Comparison of ENCODE assay signal across 8 cellular contexts in genomic region chr20:36506253-36506652, GRCh38. TPM values are rescaled to one million over a fixed set of nuclear protein-coding genes. Genes with fewer than 3 reads are reported as not detected.
A peak's percentile ranks its signal among the peaks of the same experiment; 100 is the strongest.
DNase-seq lines count a peak whose midpoint lies in the region; ATAC-seq, FAIRE-seq and TF ChIP-seq lines count a peak whose summit lies in the region.
"Had no signal": no experiment of that assay in that cellular context is flagged by ENCODE, and none has a peak within 500 bp of the region (broad histone marks: within the 10 kb centered on the region; RNA-seq: fewer than 3 reads in every experiment).

No MANE protein-coding gene starts in this region.

- TF ChIP-seq CTCF in D721Med (IDR thresholded peaks at IDR 0.05; ENCODE audit: insufficient read depth, missing control alignments) = peak; percentile 40
- peak; percentile 55 for TF ChIP-seq CTCF in SU-DHL-6 (IDR thresholded peaks at IDR 0.05; ENCODE audit: insufficient read depth, low read length, poor library complexity, severe bottlenecking)
- peak in 2 of 3 experiments; percentile 16 to 33 for TF ChIP-seq CTCF in keratinocyte (optimal IDR thresholded peaks at IDR 0.05 in 1 of 3, IDR thresholded peaks at IDR 0.05 in 1 of 3, conservative IDR thresholded peaks at IDR 0.05 in 1 of 3; ENCODE audit: extremely low read depth in 1 of 3, insufficient read depth in 2 of 3, low read length in 3 of 3)
- no peak for TF ChIP-seq CTCF in vagina (IDR thresholded peaks at IDR 0.05)

- CTCF ChIA-PET in HEK293T (lab: Yijun Ruan, JAX) = interaction anchor here (0.6 to 0.9 kb wide), 4 partner anchors 12 to 115 kb away, joined by 3 to 6 read pairs (median 3); no protein-coding TSS in a partner anchor

- H3K9me2 ChIP-seq in SU-DHL-6 (replicated peaks; ENCODE audit: insufficient read depth, low read length) = no peaks in the 10 kb centered on the region

- H3K4me2 ChIP-seq in SU-DHL-6 (ENCODE audit: low read depth, low read length, poor library complexity, severe bottlenecking) (no peak overlapping the region), keratinocyte (ENCODE audit: control insufficient read depth, extremely low read depth, insufficient read depth, low read depth, low read length) (no peak overlapping the region)

- dilution Hi-C loops in keratinocyte (cut with MboI; ENCODE audit: extremely low pct_ligation_motif_present, low sequenced_read_pairs) = no loop called here

- TF ChIP-seq POLR2A in vagina (IDR thresholded peaks at IDR 0.05) = no peak

- DNase-seq in D721Med (ENCODE audit: insufficient read length, low spot score) (no peak), HEK293T (ENCODE audit: extremely low spot score) (peak; percentile 28), keratinocyte (ENCODE audit: low read depth, low spot score) (no peak), vagina (ENCODE audit: extremely low spot score in 2 of 2) (no peak), head of caudate nucleus (no peak)

- H2AFZ ChIP-seq in SU-DHL-6 (ENCODE audit: low read depth, low read length, severe bottlenecking) = no peak overlapping the region
- no peak overlapping the region for H2AFZ ChIP-seq in keratinocyte (ENCODE audit: control insufficient read depth, low read length)

- H3K9me3 ChIP-seq in SU-DHL-6 (ENCODE audit: insufficient read depth, low read length) (no peaks in the 10 kb centered on the region), keratinocyte (ENCODE audit: control insufficient read depth, low read depth, low read length) (no peaks in the 10 kb centered on the region), vagina (no peaks in the 10 kb centered on the region)
- H3K9me3 ChIP-seq: ascending aorta had no signal

- ATAC-seq in GM19455 (IDR thresholded peaks at IDR 0.05; ENCODE audit: unreplicated experiment) = no peak

- no peak for FAIRE-seq in D721Med (lab: Jason Lieb, UNC)
- no peak for FAIRE-seq in keratinocyte (lab: Jason Lieb, UNC)

- POLR2A ChIA-PET in HEK293T (lab: Yijun Ruan, JAX) = no interaction called here

- intact Hi-C loops in vagina (cut with DNase I) (no loop called here), head of caudate nucleus (cut with DNase I) (no loop called here)

- H3K27ac ChIP-seq in SU-DHL-6 (ENCODE audit: low read depth, low read length) (no peak overlapping the region), keratinocyte (ENCODE audit: control insufficient read depth, insufficient read depth, low read length) (no peak overlapping the region), vagina (no peak overlapping the region)
- H3K27ac ChIP-seq: ascending aorta had no signal

- H3K79me2 ChIP-seq in SU-DHL-6 (ENCODE audit: insufficient read depth, low read length) = no peaks in the 10 kb centered on the region
- no peaks in the 10 kb centered on the region for H3K79me2 ChIP-seq in keratinocyte (ENCODE audit: control insufficient read depth, insufficient read depth, low read length)

- no peaks in the 10 kb centered on the region for H3F3A ChIP-seq in SU-DHL-6 (ENCODE audit: insufficient read depth)

- no peak overlapping the region for H3K4me3 ChIP-seq in SU-DHL-6 (ENCODE audit: insufficient read depth, low read length, poor library complexity, severe bottlenecking)
- H3K4me3 ChIP-seq in keratinocyte (ENCODE audit: control insufficient read depth in 2 of 3, extremely low read depth in 1 of 3, insufficient read depth in 2 of 3, low read depth in 1 of 3, low read length in 3 of 3) = no peak overlapping the region
- H3K4me3 ChIP-seq in vagina = no peak overlapping the region
- H3K4me3 ChIP-seq: ascending aorta had no signal

- H3K36me3 ChIP-seq in SU-DHL-6 (ENCODE audit: low read length) = no peaks in the 10 kb centered on the region
- peaks cover 10 to 15% of the 10 kb centered on the region in 2 experiments for H3K36me3 ChIP-seq in keratinocyte (ENCODE audit: control insufficient read depth in 2 of 2, extremely low read depth in 1 of 2, insufficient read depth in 2 of 2, low read length in 2 of 2)
- H3K36me3 ChIP-seq in vagina = peaks cover 0 to 65% of the 10 kb centered on the region in 2 donors

- H3K4me1 ChIP-seq in keratinocyte (ENCODE audit: control insufficient read depth, extremely low read depth, insufficient read depth, low read length) (peaks cover 5% of the 10 kb centered on the region), vagina (no peaks in the 10 kb centered on the region)
- H3K4me1 ChIP-seq: ascending aorta had no signal

- H3K9ac ChIP-seq in SU-DHL-6 (ENCODE audit: low read length) (no peak overlapping the region), keratinocyte (ENCODE audit: control insufficient read depth, extremely low read depth, insufficient read depth, low read length) (no peak overlapping the region)

- no peaks in the 10 kb centered on the region for H4K20me1 ChIP-seq in SU-DHL-6 (ENCODE audit: low read depth, low read length)
- H4K20me1 ChIP-seq in keratinocyte (ENCODE audit: control insufficient read depth, extremely low read depth, insufficient read depth, low read length) = no peaks in the 10 kb centered on the region

- H3K27me3 ChIP-seq in SU-DHL-6 (ENCODE audit: low read length) (no peaks in the 10 kb centered on the region), keratinocyte (ENCODE audit: control insufficient read depth, extremely low read depth, insufficient read depth, low read length) (no peaks in the 10 kb centered on the region), vagina (no peaks in the 10 kb centered on the region)
- H3K27me3 ChIP-seq: ascending aorta had no signal

- H3K9me1 ChIP-seq in keratinocyte (ENCODE audit: control insufficient read depth, extremely low read depth, insufficient read depth, low read length) = no peaks in the 10 kb centered on the region

TF ChIP-seq in HEK293T, 16 proteins besides CTCF, POLR2A, EP300 and RAD21:
- TF ChIP-seq PKNOX1 (IDR thresholded peaks at IDR 0.05) = no peak
- no peak for TF ChIP-seq FOXA1 (IDR thresholded peaks at IDR 0.05)
- no peak for TF ChIP-seq L3MBTL2 (conservative IDR thresholded peaks at IDR 0.05)
- no peak for TF ChIP-seq TARDBP (IDR thresholded peaks at IDR 0.05)
- no peak for TF ChIP-seq LEF1 (IDR thresholded peaks at IDR 0.05; ENCODE audit: borderline replicate concordance)
- no peak for TF ChIP-seq ARNT (IDR thresholded peaks at IDR 0.05)
- no peak for TF ChIP-seq FOXK2 (IDR thresholded peaks at IDR 0.05)
- no peak for TF ChIP-seq CTBP1 (IDR thresholded peaks at IDR 0.05; ENCODE audit: borderline replicate concordance)
- TF ChIP-seq ZNF384 (IDR thresholded peaks at IDR 0.05) = no peak
- TF ChIP-seq ELF4 (IDR thresholded peaks at IDR 0.05) = no peak
TF ChIP-seq in HEK293T: peak in this region for 0.

RNA-seq across cellular contexts. Expression of gene MYL9, which starts 35.1 kb away (rescaled TPM):
- 1.7 to 5.2 TPM (median 2.8 TPM) in 3 replicates for polyA plus RNA-seq in keratinocyte
- polyA plus RNA-seq in keratinocyte (2011; ENCODE audit: low read depth) = 0.12 TPM
- polyA plus RNA-seq in keratinocyte (2011; cell fraction: cytosol; rRNA removed) = 9.3 and 14.5 TPM in 2 replicates
- 4.0 and 7.9 TPM in 2 replicates for polyA plus RNA-seq in keratinocyte (2011; cell fraction: nucleus; rRNA removed)
- polyA plus RNA-seq in keratinocyte (2012; ENCODE audit: low replicate concordance) = 6.3 and 7.3 TPM in 2 replicates
- 3.2 to 6.9 TPM (median 4.8 TPM) in 3 replicates for polyA minus RNA-seq in keratinocyte
- polyA minus RNA-seq in keratinocyte (2011; cell fraction: cytosol; rRNA and poly(A)+ RNA removed) = 19.0 TPM
- 1.5 and 3.2 TPM in 2 replicates for polyA minus RNA-seq in keratinocyte (2011; cell fraction: nucleus; rRNA and poly(A)+ RNA removed)
- total RNA-seq in vagina = 246 TPM

Comparison
In these comparisons a context has a peak if more than half of its experiments do, and no peak if none do; other contexts are left out.
1. CTCF ChIP-seq: peak in D721Med (single experiment), SU-DHL-6 (single experiment) and keratinocyte (2 of 3); none in vagina (0 of 3).